In genomic region chr14:95515080-95515489, GRCh38 we compare ENCODE assay signal across 8 cellular contexts. TPM values are rescaled to one million over a fixed set of nuclear protein-coding genes. Genes with fewer than 3 reads are reported as not detected.
A peak's percentile ranks its signal among the peaks of the same experiment; 100 is the strongest.
DNase-seq lines count a peak whose midpoint lies in the region; ATAC-seq and TF ChIP-seq lines count a peak whose summit lies in the region.

No MANE protein-coding gene starts in this region.

- H3K4me1 ChIP-seq in CD8-positive, alpha-beta T cell (ENCODE audit: insufficient read depth, low read length), result peaks cover 63% of the 10 kb centered on the region
- H3K4me1 ChIP-seq in iPS-18a (ENCODE audit: control insufficient read depth, low read depth, low read length) (peaks cover 14% of the 10 kb centered on the region), spleen (peaks cover 53 to 97% (median 83%) of the 10 kb centered on the region in 6 donors)

- no peaks in the 10 kb centered on the region for H3K9me3 Mint-ChIP-seq in CD8-positive, alpha-beta T cell

- H3K36me3 ChIP-seq in CD8-positive, alpha-beta T cell (ENCODE audit: insufficient read depth, low read length), result no peaks in the 10 kb centered on the region
- H3K36me3 ChIP-seq in iPS-18a (ENCODE audit: control insufficient read depth, low read depth, low read length) (no peaks in the 10 kb centered on the region), spleen (peaks cover 0 to 10% (median 0%) of the 10 kb centered on the region in 6 donors)

- H3K9ac ChIP-seq in iPS-18a (ENCODE audit: low read length), result no peak overlapping the region

- H3K27me3 Mint-ChIP-seq in CD8-positive, alpha-beta T cell (ENCODE audit: low read depth), result no peaks in the 10 kb centered on the region

- in situ Hi-C loops in KBM-7 (cut with MboI; ENCODE audit: low pct_unique_long_range_greater_than_20kb, low sequenced_read_pairs), result no loop called here

- CTCF ChIA-PET in CD8-positive, alpha-beta T cell (lab: Charles Lee), result interaction anchor here (0.7 to 16.9 kb wide), 12 partner anchors 9 to 73 kb away, joined by 3 to 194 read pairs (median 4); no protein-coding TSS in a partner anchor

- POLR2A ChIA-PET in CD8-positive, alpha-beta T cell (lab: Charles Lee), result interaction anchor here (0.8 to 3.1 kb wide), 4 partner anchors 9 to 71 kb away, joined by 3 to 27 read pairs (median 4); no protein-coding TSS in a partner anchor

- no peak for ATAC-seq in CD8-positive, alpha-beta T cell
- no peak for ATAC-seq in GM18520 (IDR thresholded peaks at IDR 0.05; ENCODE audit: unreplicated experiment)

- peak overlapping the region; percentile 59 for H3K27ac ChIP-seq in CD8-positive, alpha-beta T cell (ENCODE audit: low read depth, low read length)
- H3K27ac ChIP-seq in angular gyrus (ENCODE audit: low read depth, low read length) (peak overlapping the region; percentile 50), iPS-18a (ENCODE audit: low read length) (no peak overlapping the region), spleen (peak overlapping the region; percentile 82 to 97 (median 94))

- WGBS in spleen, 5 donors, result 0 to 15% (median 10%) methylated on average over 7 to 9 of the region's 9 CpGs

- H3K27me3 ChIP-seq in CD8-positive, alpha-beta T cell (ENCODE audit: insufficient read depth, low read length), result no peaks in the 10 kb centered on the region
- H3K27me3 ChIP-seq in iPS-18a (ENCODE audit: control insufficient read depth, insufficient read depth, low read length) (peaks cover 42% of the 10 kb centered on the region), spleen (replicated peaks in 1 of 7) (no peaks in the 10 kb centered on the region)

- TF ChIP-seq POLR2A in spleen (IDR thresholded peaks at IDR 0.05), result no peak

- TF ChIP-seq CTCF in CD8-positive, alpha-beta T cell (IDR thresholded peaks at IDR 0.05), result no peak
- no peak for TF ChIP-seq CTCF in spleen (IDR thresholded peaks at IDR 0.05 in 8 of 11, conservative IDR thresholded peaks at IDR 0.05 in 3 of 11)

- peak in 1 of 7 experiments; percentile 19 for DNase-seq in CD8-positive, alpha-beta T cell
- DNase-seq in KBM-7, result peak; percentile 75
- DNase-seq in spleen, result peak; percentile 88
- DNase-seq in NCI-H2081 treated with DMSO at 0.1 percent for 48 hours (lab: John Stamatoyannopoulos, UW), result no peak
- no peak for DNase-seq in glomerular visceral epithelial cell (ENCODE audit: extremely low spot score)

- peak overlapping the region; percentile 79 for H3K4me3 ChIP-seq in CD8-positive, alpha-beta T cell (ENCODE audit: low read depth, low read length)
- peak overlapping the region; percentile 45 for H3K4me3 ChIP-seq in iPS-18a (ENCODE audit: low read length)
- peak overlapping the region; percentile 69 to 95 (median 84) for H3K4me3 ChIP-seq in spleen

- H3K9me3 ChIP-seq in CD8-positive, alpha-beta T cell (ENCODE audit: low read length), result no peaks in the 10 kb centered on the region
- H3K9me3 ChIP-seq in iPS-18a (ENCODE audit: control insufficient read depth, low read depth, low read length) (no peaks in the 10 kb centered on the region), spleen (no peaks in the 10 kb centered on the region)

- intact Hi-C loops in CD8-positive, alpha-beta T cell (cut with DNase I, micrococcal nuclease), result loop anchor here (5.0 kb wide), 2 partner anchors 53 to 358 kb away; partner anchors contain the start of gene DICER1 (in 1 of the 2)
- intact Hi-C loops in spleen (cut with DNase I; ENCODE audit: low total_unique reads), result no loop called here

- peaks cover 69% of the 10 kb centered on the region for H3K4me1 Mint-ChIP-seq in CD8-positive, alpha-beta T cell (ENCODE audit: low read depth)

- peak overlapping the region; percentile 89 for H3K4me3 Mint-ChIP-seq in CD8-positive, alpha-beta T cell

- H3K36me3 Mint-ChIP-seq in CD8-positive, alpha-beta T cell, result peaks cover 10% of the 10 kb centered on the region

- peak overlapping the region; percentile 87 for H3K27ac Mint-ChIP-seq in CD8-positive, alpha-beta T cell

RNA-seq across cellular contexts. Expression of gene SYNE3, which starts 1.4 kb away (rescaled TPM):
- 10 to 100 TPM; 18.5 to 19.7 TPM for total RNA-seq in CD8-positive, alpha-beta T cell
- 10 to 100 TPM; 26.8 to 34.5 (median 28.9) TPM for total RNA-seq in spleen
- polyA plus RNA-seq in spleen, result 1 to 10 TPM; 1.4 to 5.2 (median 1.8) TPM

RNA-seq across cellular contexts. Expression of gene GLRX5, which starts 19.8 kb away (rescaled TPM):
- total RNA-seq in CD8-positive, alpha-beta T cell, result 10 to 100 TPM; 13.7 to 15.2 TPM
- total RNA-seq in spleen, result 10 to 100 TPM; 18.2 to 48.4 (median 24.6) TPM
- polyA plus RNA-seq in spleen, result 10 to 100 TPM; 24.4 to 37.3 (median 34.0) TPM

Comparison
In these comparisons a context has a peak if more than half of its experiments do, and no peak if none do; other contexts are left out.
1. DNase-seq: peak in KBM-7 (single experiment) and spleen (single experiment); none in NCI-H2081 treated with DMSO at 0.1 percent for 48 hours (single experiment) and glomerular visceral epithelial cell (single experiment).
2. Peak in every context shown above with its lines, with median percentiles within 50 percentile points of each other: H3K4me3 ChIP-seq.